Comparison of ENCODE assay signal across 20 cellular contexts in the genomic region with DNA sequence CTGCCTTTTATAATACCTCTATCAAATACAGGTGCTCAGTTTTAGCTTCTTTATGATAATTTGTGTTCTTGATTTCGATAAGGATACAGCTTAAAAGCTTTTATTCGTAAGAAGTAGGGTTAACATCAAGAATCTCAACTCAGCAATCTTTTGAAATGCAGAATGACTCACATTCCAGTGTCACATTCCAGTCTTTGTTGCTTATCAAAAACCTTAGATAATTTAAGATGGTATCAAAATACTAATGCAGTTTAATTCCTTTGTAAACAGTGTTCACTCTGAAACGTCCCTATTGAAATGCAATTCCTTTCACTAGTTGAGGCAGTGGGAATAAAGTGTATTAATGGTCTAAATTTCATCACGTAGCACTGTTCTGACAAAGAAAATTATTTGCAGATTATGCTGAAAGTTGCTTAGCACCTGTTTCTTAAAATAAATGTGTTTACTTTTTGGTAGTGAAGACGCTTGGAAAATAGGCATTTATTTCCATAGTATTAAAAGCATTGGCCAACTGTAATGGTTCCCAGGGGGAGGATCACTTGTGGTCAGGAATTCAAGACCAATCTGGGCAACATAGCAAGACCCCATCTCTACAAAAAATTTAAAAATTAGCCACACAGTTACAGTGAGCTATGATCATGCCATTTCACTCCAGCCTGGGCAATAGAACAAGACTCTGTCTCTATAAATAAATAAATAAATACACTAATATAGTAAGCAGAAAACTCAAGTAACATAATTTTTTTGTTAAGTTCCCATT. TPM values are rescaled to one million over a fixed set of nuclear protein-coding genes. Genes with fewer than 3 reads are reported as not detected.
DNase-seq lines count a peak whose midpoint lies in the region; ATAC-seq, FAIRE-seq and TF ChIP-seq lines count a peak whose summit lies in the region.
"Had no signal": no experiment of that assay in that cellular context is flagged by ENCODE, and none has a peak within 500 bp of the region (broad histone marks: within the 10 kb centered on the region; RNA-seq: fewer than 3 reads in every experiment).

No MANE protein-coding gene starts in this region.

- H3K4me2 ChIP-seq in HepG2 (ENCODE audit: low read depth, low read length): no peak overlapping the region

- no peak for TF ChIP-seq RAD21 in HepG2 (CRISPR knock-in tag; IDR thresholded peaks at IDR 0.05)

- WGBS in HepG2 (ENCODE audit: low lambda C conversion rate): 78% methylated on average over 5 of the region's 5 CpGs
- WGBS in right lobe of liver (ENCODE audit: insufficient coverage, low coverage, low lambda C conversion rate, missing lambda C conversion rate): 74% methylated on average over 5 of the region's 5 CpGs

- CTCF ChIA-PET in HepG2 (lab: Yijun Ruan, JAX; ENCODE audit: low intra/inter-chr PET ratio, low total read pairs): no interaction called here

- BruUV-seq in HepG2 (replicated peaks; lab: Mats Ljungman, UMichigan): no TSS peak

- H3K9me3 Mint-ChIP-seq in activated T-helper 2 cell treated with anti-CD3 and anti-CD28 coated beads, Interferon-gamma antibody, Interleukin-2, Interleukin-4, amounts not matched to agents 10 μg/mL and 5 μg/mL and 100 μg/mL, durations not matched to agents 14 hours and 24 hours and 36 hours: no peaks in the 10 kb centered on the region
- H3K9me3 Mint-ChIP-seq: activated naive CD4-positive, alpha-beta T cell treated with anti-CD3 and anti-CD28 coated beads, Interleukin-2, amount 50 U/mL, for 72 hours; effector memory CD8-positive, alpha-beta T cell; memory B cell; T-helper 2 cell treated with Interferon-gamma antibody and Interleukin-4, amounts not matched to agents 5 μg/mL and 100 μg/mL, for 36 hours had no signal

- H3K4me3 ChIP-seq in HepG2 (replicated peaks in 1 of 3; ENCODE audit: insufficient read depth in 1 of 3, low read depth in 2 of 3, low read length in 3 of 3) (no peak overlapping the region), right lobe of liver (no peak overlapping the region), iPS-20b (ENCODE audit: low read length) (no peak overlapping the region)

- no peak for DNase-seq in HepG2 (ENCODE audit: low spot score)
- no peak for DNase-seq in right lobe of liver
- peak; percentile 84 for DNase-seq in amniotic epithelial cell (ENCODE audit: low read depth)
- no peak for DNase-seq in retina
- no peak for DNase-seq in activated T-helper 2 cell treated with anti-CD3 and anti-CD28 coated beads, Interferon-gamma antibody, Interleukin-2, Interleukin-4, amounts not matched to agents 10 μg/mL and 5 μg/mL and 100 μg/mL, durations not matched to agents 14 hours and 24 hours and 36 hours (ENCODE audit: low spot score)
- DNase-seq in GM19239 (ENCODE audit: insufficient read length, low spot score): no peak
- DNase-seq: activated CD4-positive, alpha-beta T cell treated with anti-CD3 and anti-CD28 coated beads for 36 hours; activated T-cell treated with anti-CD3 and anti-CD28 coated beads for 4 hours; caudate nucleus; effector memory CD8-positive, alpha-beta T cell; Right ventricle myocardium superior; stimulated activated CD4-positive, alpha-beta T cell treated with anti-CD3 and anti-CD28 coated beads, Interleukin-4, amount 100 ng/mL, for 24 hours had no signal

- no peak overlapping the region for H3K4me3 Mint-ChIP-seq in activated T-helper 2 cell treated with anti-CD3 and anti-CD28 coated beads, Interferon-gamma antibody, Interleukin-2, Interleukin-4, amounts not matched to agents 10 μg/mL and 5 μg/mL and 100 μg/mL, durations not matched to agents 14 hours and 24 hours and 36 hours (ENCODE audit: low read depth)
- H3K4me3 Mint-ChIP-seq: activated CD4-positive, alpha-beta T cell treated with anti-CD3 and anti-CD28 coated beads for 36 hours; effector memory CD8-positive, alpha-beta T cell; memory B cell; T-helper 2 cell treated with Interferon-gamma antibody and Interleukin-4, amounts not matched to agents 5 μg/mL and 100 μg/mL, for 36 hours had no signal

- H3K9me3 ChIP-seq in HepG2 (ENCODE audit: low read length) (no peaks in the 10 kb centered on the region), right lobe of liver (no peaks in the 10 kb centered on the region), iPS-20b (ENCODE audit: insufficient read depth, low read depth, low read length) (no peaks in the 10 kb centered on the region)
- H3K9me3 ChIP-seq: thoracic aorta had no signal

- H3K36me3 ChIP-seq in HepG2 (replicated peaks in 1 of 2; ENCODE audit: control insufficient read depth in 1 of 2, insufficient read depth in 2 of 2, low read length in 2 of 2) (peaks cover 0 to 6% of the 10 kb centered on the region in 2 experiments; a peak in 1 of 5 replicates), right lobe of liver (peaks cover 0 to 9% (median 0%) of the 10 kb centered on the region in 4 donors), iPS-20b (ENCODE audit: insufficient read depth, low read depth, low read length) (peaks cover 8% of the 10 kb centered on the region; the same call in 1 of the 2 replicates)
- H3K36me3 ChIP-seq: thoracic aorta had no signal

- H3K79me2 ChIP-seq in HepG2 (ENCODE audit: insufficient read depth, low read length): no peaks in the 10 kb centered on the region

- POLR2A ChIA-PET in HepG2 (lab: Yijun Ruan, JAX): interaction anchor here (0.8 kb wide), 1 partner anchor 10 kb away, joined by 3 read pairs; a partner anchor contains a TSS

- H3K4me1 ChIP-seq in HepG2 (ENCODE audit: insufficient read depth, low read length): peaks cover 12% of the 10 kb centered on the region
- H3K4me1 ChIP-seq in right lobe of liver: peaks cover 0 to 22% (median 6%) of the 10 kb centered on the region in 4 donors
- peaks cover 36% of the 10 kb centered on the region for H3K4me1 ChIP-seq in iPS-20b (ENCODE audit: insufficient read depth, low read length)

- FAIRE-seq in HepG2 (lab: Jason Lieb, UNC): no peak
- no peak for FAIRE-seq in GM19239 (lab: Jason Lieb, UNC)
- FAIRE-seq: A204.1, G401.6 had no signal

- no peak for TF ChIP-seq POLR2A in HepG2 (IDR thresholded peaks at IDR 0.05; ENCODE audit: insufficient read depth in 1 of 2, low read depth in 2 of 2, low read length in 2 of 2)
- no peak for TF ChIP-seq POLR2A in right lobe of liver (IDR thresholded peaks at IDR 0.05)

- H3K27me3 Mint-ChIP-seq in activated T-helper 2 cell treated with anti-CD3 and anti-CD28 coated beads, Interferon-gamma antibody, Interleukin-2, Interleukin-4, amounts not matched to agents 10 μg/mL and 5 μg/mL and 100 μg/mL, durations not matched to agents 14 hours and 24 hours and 36 hours (ENCODE audit: low read depth): peaks cover 9% of the 10 kb centered on the region

- no peaks in the 10 kb centered on the region for H3K27me3 ChIP-seq in HepG2 (ENCODE audit: control insufficient read depth in 1 of 2, insufficient read depth in 2 of 2, low read length in 2 of 2)
- no peaks in the 10 kb centered on the region for H3K27me3 ChIP-seq in right lobe of liver
- H3K27me3 ChIP-seq in iPS-20b (ENCODE audit: insufficient read depth, low read length): no peaks in the 10 kb centered on the region

- no peaks in the 10 kb centered on the region for H4K20me1 ChIP-seq in HepG2 (ENCODE audit: insufficient read depth, low read length)

- ATAC-seq in HepG2 (no peak), right lobe of liver (no peak), HG03175 (IDR thresholded peaks at IDR 0.05; ENCODE audit: unreplicated experiment) (no peak)
- ATAC-seq: activated CD4-positive, alpha-beta T cell treated with anti-CD3 and anti-CD28 coated beads for 36 hours; activated naive CD4-positive, alpha-beta T cell treated with anti-CD3 and anti-CD28 coated beads, Interleukin-2, amount 50 U/mL, for 72 hours; effector memory CD8-positive, alpha-beta T cell had no signal

- no peaks in the 10 kb centered on the region for H3K36me3 Mint-ChIP-seq in activated T-helper 2 cell treated with anti-CD3 and anti-CD28 coated beads, Interferon-gamma antibody, Interleukin-2, Interleukin-4, amounts not matched to agents 10 μg/mL and 5 μg/mL and 100 μg/mL, durations not matched to agents 14 hours and 24 hours and 36 hours (ENCODE audit: low read depth)
- H3K36me3 Mint-ChIP-seq: activated naive CD4-positive, alpha-beta T cell treated with anti-CD3 and anti-CD28 coated beads, Interleukin-2, amount 50 U/mL, for 72 hours; memory B cell had no signal

- intact Hi-C loops in HepG2 (cut with micrococcal nuclease; ENCODE audit: unreplicated experiment): no loop called here
- intact Hi-C loops in right lobe of liver (cut with DNase I): no loop called here
- intact Hi-C loops in activated T-helper 2 cell treated with anti-CD3 and anti-CD28 coated beads, Interferon-gamma antibody, Interleukin-2, Interleukin-4, amounts not matched to agents 10 μg/mL and 5 μg/mL and 100 μg/mL, durations not matched to agents 14 hours and 24 hours and 36 hours (cut with micrococcal nuclease): no loop called here

- no peak overlapping the region for H3K27ac Mint-ChIP-seq in activated T-helper 2 cell treated with anti-CD3 and anti-CD28 coated beads, Interferon-gamma antibody, Interleukin-2, Interleukin-4, amounts not matched to agents 10 μg/mL and 5 μg/mL and 100 μg/mL, durations not matched to agents 14 hours and 24 hours and 36 hours
- H3K27ac Mint-ChIP-seq: activated CD4-positive, alpha-beta T cell treated with anti-CD3 and anti-CD28 coated beads for 36 hours; activated naive CD4-positive, alpha-beta T cell treated with anti-CD3 and anti-CD28 coated beads, Interleukin-2, amount 50 U/mL, for 72 hours; effector memory CD8-positive, alpha-beta T cell; memory B cell; T-helper 2 cell treated with Interferon-gamma antibody and Interleukin-4, amounts not matched to agents 5 μg/mL and 100 μg/mL, for 36 hours had no signal

- no peak for TF ChIP-seq CTCF in HepG2 (CRISPR knock-in tag; IDR thresholded peaks at IDR 0.05)
- TF ChIP-seq CTCF in right lobe of liver (IDR thresholded peaks at IDR 0.05): no peak

- H3K4me1 Mint-ChIP-seq in activated T-helper 2 cell treated with anti-CD3 and anti-CD28 coated beads, Interferon-gamma antibody, Interleukin-2, Interleukin-4, amounts not matched to agents 10 μg/mL and 5 μg/mL and 100 μg/mL, durations not matched to agents 14 hours and 24 hours and 36 hours (ENCODE audit: low read depth): peaks cover 3% of the 10 kb centered on the region

- in situ Hi-C loops in HepG2 (cut with HindIII; ENCODE audit: extremely low pct_ligation_motif_present, low pct_unique_long_range_greater_than_20kb): no loop called here

- no peak overlapping the region for H3K9ac ChIP-seq in HepG2 (ENCODE audit: insufficient read depth, low read depth, low read length)
- 0 out of 2 replicates have a peak overlapping the region, but pooled peaks have one; percentile 25 for H3K9ac ChIP-seq in iPS-20b (ENCODE audit: low read depth, low read length)

- H3K27ac ChIP-seq in HepG2 (ENCODE audit: extremely low read length, insufficient read depth, low read length) (no peak overlapping the region), right lobe of liver (no peak overlapping the region), iPS-20b (ENCODE audit: low read length) (no peak overlapping the region)

- H2AFZ ChIP-seq in HepG2 (ENCODE audit: low read length): no peak overlapping the region

- TF ChIP-seq EP300 in HepG2 (IDR thresholded peaks at IDR 0.05; ENCODE audit: low read depth in 2 of 2, low read length in 2 of 2) (no peak), HepG2 (CRISPR knock-in tag; IDR thresholded peaks at IDR 0.05; ENCODE audit: borderline replicate concordance) (no peak)

RNA-seq across cellular contexts. Expression of a gene that starts 10.1 kb away (rescaled TPM):
- total RNA-seq in HepG2 (2016; rRNA removed; fragmentation: Illumina TruSeq; extraction: Trizol) (223 and 290 TPM in 2 replicates), right lobe of liver (100 to 1,000 TPM in 2 of 6 experiments, 10 to 100 TPM in 4; 90.5 to 125 (median 99.3) TPM)
- total RNA-seq in HepG2 (2016; cell fraction: cytosol; rRNA removed; fragmentation: Illumina TruSeq; extraction: Trizol; ENCODE audit: low read depth): 57.3 and 60.4 TPM in 2 replicates
- total RNA-seq in HepG2 (2016; cell fraction: insoluble cytoplasmic fraction; rRNA removed; fragmentation: Illumina TruSeq; extraction: Trizol): 203 and 275 TPM in 2 replicates
- 122 and 123 TPM in 2 replicates for total RNA-seq in HepG2 (2016; cell fraction: membrane; rRNA removed; fragmentation: Illumina TruSeq; extraction: Trizol)
- total RNA-seq in HepG2 (2016; cell fraction: nucleus; rRNA removed; fragmentation: Illumina TruSeq; extraction: Trizol): 101 and 120 TPM in 2 replicates
- polyA plus RNA-seq in HepG2 (2011; rRNA removed): 97.4 and 113 TPM in 2 replicates
- polyA plus RNA-seq in HepG2 (2011; cell fraction: cytosol; rRNA removed): 59.4 and 80.2 TPM in 2 replicates
- 44.3 and 48.4 TPM in 2 replicates for polyA plus RNA-seq in HepG2 (2011; cell fraction: nucleus; rRNA removed)
- polyA plus RNA-seq in HepG2 (2012): 105 and 127 TPM in 2 replicates
- 34.4 and 42.1 TPM in 2 replicates for polyA plus RNA-seq in HepG2 (2016; cell fraction: cytosol; fragmentation: Illumina TruSeq; extraction: Trizol; ENCODE audit: low read depth)
- 302 and 322 TPM in 2 replicates for polyA plus RNA-seq in HepG2 (2016; cell fraction: insoluble cytoplasmic fraction; fragmentation: Illumina TruSeq; extraction: Trizol; ENCODE audit: low read depth)
- 71.0 and 76.9 TPM in 2 replicates for polyA plus RNA-seq in HepG2 (2016; cell fraction: membrane; fragmentation: Illumina TruSeq; extraction: Trizol; ENCODE audit: low read depth)
- polyA plus RNA-seq in HepG2 (2016; cell fraction: nucleus; fragmentation: Illumina TruSeq; extraction: Trizol; ENCODE audit: insufficient read depth, low read depth): 152 and 159 TPM in 2 replicates
- polyA minus RNA-seq in HepG2 (2011; rRNA and poly(A)+ RNA removed; ENCODE audit: low replicate concordance): 63.8 TPM in 1 of 2 replicates, not detected in the other
- 86.9 and 93.5 TPM in 2 replicates for polyA minus RNA-seq in HepG2 (2011; cell fraction: cytosol; rRNA and poly(A)+ RNA removed)
- 71.3 and 77.3 TPM in 2 replicates for polyA minus RNA-seq in HepG2 (2011; cell fraction: nucleus; rRNA and poly(A)+ RNA removed)
- 2.6 and 2.7 TPM in 2 replicates for total RNA-seq in activated T-helper 2 cell treated with anti-CD3 and anti-CD28 coated beads, Interferon-gamma antibody, Interleukin-2, Interleukin-4, amounts not matched to agents 10 μg/mL and 5 μg/mL and 100 μg/mL, durations not matched to agents 14 hours and 24 hours and 36 hours

Comparison
In these comparisons a context has a peak if more than half of its experiments do, and no peak if none do; other contexts are left out.
1. RNA of a gene that starts 10.1 kb away (total RNA-seq): 57.3 to 290 TPM in HepG2 and 90.5 to 125 TPM in right lobe of liver; 2.6 to 2.7 TPM in activated T-helper 2 cell treated with anti-CD3 and anti-CD28 coated beads, Interferon-gamma antibody, Interleukin-2, Interleukin-4, amounts not matched to agents 10 μg/mL and 5 μg/mL and 100 μg/mL, durations not matched to agents 14 hours and 24 hours and 36 hours; every median in the first group is over 10 times any median in the second.